In the genomic region with DNA sequence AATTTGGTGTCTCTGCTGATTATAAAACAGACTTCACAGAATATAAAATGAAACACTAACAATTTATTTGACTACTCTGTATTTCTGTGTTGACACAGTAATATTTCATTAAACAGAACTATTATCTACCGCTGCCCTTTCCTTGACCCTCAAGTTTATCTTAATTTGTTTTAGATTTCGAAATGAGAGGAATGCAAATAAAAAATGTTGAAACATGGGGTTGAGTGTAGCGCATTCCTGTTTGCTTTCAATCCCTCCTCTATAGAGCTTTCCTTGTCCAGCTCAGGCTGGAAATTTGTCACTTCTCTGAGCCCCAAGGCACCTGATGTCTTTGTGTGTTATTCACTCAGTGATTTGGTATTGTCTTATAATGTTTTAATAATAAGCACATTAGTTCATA, we compare ENCODE assay signal across 1 cellular context.
A peak's percentile ranks its signal among the peaks of the same experiment; 100 is the strongest.
TF ChIP-seq lines count a peak whose summit lies in the region.

No MANE protein-coding gene starts in this region.

TF ChIP-seq in HepG2, 621 proteins besides CTCF, POLR2A, EP300 and RAD21 (continued from another document and continues in another):
- TF ChIP-seq, protein P1, sequence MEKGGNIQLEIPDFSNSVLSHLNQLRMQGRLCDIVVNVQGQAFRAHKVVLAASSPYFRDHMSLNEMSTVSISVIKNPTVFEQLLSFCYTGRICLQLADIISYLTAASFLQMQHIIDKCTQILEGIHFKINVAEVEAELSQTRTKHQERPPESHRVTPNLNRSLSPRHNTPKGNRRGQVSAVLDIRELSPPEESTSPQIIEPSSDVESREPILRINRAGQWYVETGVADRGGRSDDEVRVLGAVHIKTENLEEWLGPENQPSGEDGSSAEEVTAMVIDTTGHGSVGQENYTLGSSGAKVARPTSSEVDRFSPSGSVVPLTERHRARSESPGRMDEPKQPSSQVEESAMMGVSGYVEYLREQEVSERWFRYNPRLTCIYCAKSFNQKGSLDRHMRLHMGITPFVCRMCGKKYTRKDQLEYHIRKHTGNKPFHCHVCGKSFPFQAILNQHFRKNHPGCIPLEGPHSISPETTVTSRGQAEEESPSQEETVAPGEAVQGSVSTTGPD (CRISPR knock-in tag; IDR thresholded peaks at IDR 0.05) = no peak
- TF ChIP-seq HMGA1 (CRISPR knock-in tag; conservative IDR thresholded peaks at IDR 0.05) (no peak), ZNF564 (CRISPR knock-in tag; IDR thresholded peaks at IDR 0.05) (no peak), ZFP41 (CRISPR knock-in tag; IDR thresholded peaks at IDR 0.05; ENCODE audit: borderline replicate concordance) (no peak), ATF7-NPFF (CRISPR knock-in tag; IDR thresholded peaks at IDR 0.05; ENCODE audit: low read depth) (no peak), NCOA2 (CRISPR knock-in tag; IDR thresholded peaks at IDR 0.05) (peak; percentile 98), SETDB1 (CRISPR knock-in tag; IDR thresholded peaks at IDR 0.05; ENCODE audit: borderline replicate concordance) (no peak), TBP (CRISPR knock-in tag; IDR thresholded peaks at IDR 0.05) (no peak), BORCS8-MEF2B (CRISPR knock-in tag; IDR thresholded peaks at IDR 0.05) (no peak), PHF21A (CRISPR knock-in tag; IDR thresholded peaks at IDR 0.05) (no peak), KAT7 (CRISPR knock-in tag; IDR thresholded peaks at IDR 0.05; ENCODE audit: borderline replicate concordance) (no peak), PTBP1 (IDR thresholded peaks at IDR 0.05; ENCODE audit: low read depth, low read length, poor library complexity, severe bottlenecking) (no peak), PHF5A (CRISPR knock-in tag; IDR thresholded peaks at IDR 0.05; ENCODE audit: low read depth, unreplicated experiment) (no peak), CBFB (CRISPR knock-in tag; IDR thresholded peaks at IDR 0.05) (peak; percentile 71), SMC3 (IDR thresholded peaks at IDR 0.05; ENCODE audit: low read length) (no peak), ZNF83 (CRISPR knock-in tag; IDR thresholded peaks at IDR 0.05; ENCODE audit: borderline replicate concordance) (no peak), ZNF766 (CRISPR knock-in tag; IDR thresholded peaks at IDR 0.05; ENCODE audit: borderline replicate concordance) (no peak), ARNTL (CRISPR knock-in tag; IDR thresholded peaks at IDR 0.05) (no peak), ZMYM4 (CRISPR knock-in tag; IDR thresholded peaks at IDR 0.05) (peak; percentile 57; the same call in 1 of the 2 replicates), SMAD9 (CRISPR knock-in tag; IDR thresholded peaks at IDR 0.05) (no peak), ZNF205 (CRISPR knock-in tag; IDR thresholded peaks at IDR 0.05) (peak; percentile 76; the same call in 1 of the 2 replicates), NR2F6 (IDR thresholded peaks at IDR 0.05) (peak; percentile 100), NR2F6 (CRISPR knock-in tag; IDR thresholded peaks at IDR 0.05) (peak; percentile 100), PHB2 (IDR thresholded peaks at IDR 0.05; ENCODE audit: partially characterized antibody) (no peak), HNF4A (CRISPR knock-in tag; IDR thresholded peaks at IDR 0.05) (peak; percentile 71), NPAS2 (CRISPR knock-in tag; IDR thresholded peaks at IDR 0.05; ENCODE audit: borderline replicate concordance) (no peak), ZNF839 (CRISPR knock-in tag; IDR thresholded peaks at IDR 0.05; ENCODE audit: borderline replicate concordance) (no peak), ZBTB38 (CRISPR knock-in tag; IDR thresholded peaks at IDR 0.05) (no peak), RFX1 (IDR thresholded peaks at IDR 0.05) (no peak), ZNF101 (CRISPR knock-in tag; IDR thresholded peaks at IDR 0.05; ENCODE audit: borderline replicate concordance, low read depth) (no peak), SP1 (IDR thresholded peaks at IDR 0.05) (no peak), SP1 (CRISPR knock-in tag; IDR thresholded peaks at IDR 0.05) (no peak), ZNF432 (CRISPR knock-in tag; IDR thresholded peaks at IDR 0.05; ENCODE audit: borderline replicate concordance) (no peak), KDM6A (CRISPR knock-in tag; IDR thresholded peaks at IDR 0.05; ENCODE audit: low read depth) (no peak), HDAC1 (CRISPR knock-in tag; IDR thresholded peaks at IDR 0.05) (peak; percentile 86), YY1 (IDR thresholded peaks at IDR 0.05; ENCODE audit: insufficient read depth, insufficient replicate concordance, low read depth, low read length) (no peak), CBX2 (IDR thresholded peaks at IDR 0.05; ENCODE audit: low read depth, low read length) (no peak), CBX2 (CRISPR knock-in tag; IDR thresholded peaks at IDR 0.05; ENCODE audit: low read depth) (no peak), PAX8 (CRISPR knock-in tag; IDR thresholded peaks at IDR 0.05; ENCODE audit: borderline replicate concordance) (no peak), FOXC1 (CRISPR knock-in tag; IDR thresholded peaks at IDR 0.05; ENCODE audit: borderline replicate concordance) (no peak)
- TF ChIP-seq, protein P2, sequence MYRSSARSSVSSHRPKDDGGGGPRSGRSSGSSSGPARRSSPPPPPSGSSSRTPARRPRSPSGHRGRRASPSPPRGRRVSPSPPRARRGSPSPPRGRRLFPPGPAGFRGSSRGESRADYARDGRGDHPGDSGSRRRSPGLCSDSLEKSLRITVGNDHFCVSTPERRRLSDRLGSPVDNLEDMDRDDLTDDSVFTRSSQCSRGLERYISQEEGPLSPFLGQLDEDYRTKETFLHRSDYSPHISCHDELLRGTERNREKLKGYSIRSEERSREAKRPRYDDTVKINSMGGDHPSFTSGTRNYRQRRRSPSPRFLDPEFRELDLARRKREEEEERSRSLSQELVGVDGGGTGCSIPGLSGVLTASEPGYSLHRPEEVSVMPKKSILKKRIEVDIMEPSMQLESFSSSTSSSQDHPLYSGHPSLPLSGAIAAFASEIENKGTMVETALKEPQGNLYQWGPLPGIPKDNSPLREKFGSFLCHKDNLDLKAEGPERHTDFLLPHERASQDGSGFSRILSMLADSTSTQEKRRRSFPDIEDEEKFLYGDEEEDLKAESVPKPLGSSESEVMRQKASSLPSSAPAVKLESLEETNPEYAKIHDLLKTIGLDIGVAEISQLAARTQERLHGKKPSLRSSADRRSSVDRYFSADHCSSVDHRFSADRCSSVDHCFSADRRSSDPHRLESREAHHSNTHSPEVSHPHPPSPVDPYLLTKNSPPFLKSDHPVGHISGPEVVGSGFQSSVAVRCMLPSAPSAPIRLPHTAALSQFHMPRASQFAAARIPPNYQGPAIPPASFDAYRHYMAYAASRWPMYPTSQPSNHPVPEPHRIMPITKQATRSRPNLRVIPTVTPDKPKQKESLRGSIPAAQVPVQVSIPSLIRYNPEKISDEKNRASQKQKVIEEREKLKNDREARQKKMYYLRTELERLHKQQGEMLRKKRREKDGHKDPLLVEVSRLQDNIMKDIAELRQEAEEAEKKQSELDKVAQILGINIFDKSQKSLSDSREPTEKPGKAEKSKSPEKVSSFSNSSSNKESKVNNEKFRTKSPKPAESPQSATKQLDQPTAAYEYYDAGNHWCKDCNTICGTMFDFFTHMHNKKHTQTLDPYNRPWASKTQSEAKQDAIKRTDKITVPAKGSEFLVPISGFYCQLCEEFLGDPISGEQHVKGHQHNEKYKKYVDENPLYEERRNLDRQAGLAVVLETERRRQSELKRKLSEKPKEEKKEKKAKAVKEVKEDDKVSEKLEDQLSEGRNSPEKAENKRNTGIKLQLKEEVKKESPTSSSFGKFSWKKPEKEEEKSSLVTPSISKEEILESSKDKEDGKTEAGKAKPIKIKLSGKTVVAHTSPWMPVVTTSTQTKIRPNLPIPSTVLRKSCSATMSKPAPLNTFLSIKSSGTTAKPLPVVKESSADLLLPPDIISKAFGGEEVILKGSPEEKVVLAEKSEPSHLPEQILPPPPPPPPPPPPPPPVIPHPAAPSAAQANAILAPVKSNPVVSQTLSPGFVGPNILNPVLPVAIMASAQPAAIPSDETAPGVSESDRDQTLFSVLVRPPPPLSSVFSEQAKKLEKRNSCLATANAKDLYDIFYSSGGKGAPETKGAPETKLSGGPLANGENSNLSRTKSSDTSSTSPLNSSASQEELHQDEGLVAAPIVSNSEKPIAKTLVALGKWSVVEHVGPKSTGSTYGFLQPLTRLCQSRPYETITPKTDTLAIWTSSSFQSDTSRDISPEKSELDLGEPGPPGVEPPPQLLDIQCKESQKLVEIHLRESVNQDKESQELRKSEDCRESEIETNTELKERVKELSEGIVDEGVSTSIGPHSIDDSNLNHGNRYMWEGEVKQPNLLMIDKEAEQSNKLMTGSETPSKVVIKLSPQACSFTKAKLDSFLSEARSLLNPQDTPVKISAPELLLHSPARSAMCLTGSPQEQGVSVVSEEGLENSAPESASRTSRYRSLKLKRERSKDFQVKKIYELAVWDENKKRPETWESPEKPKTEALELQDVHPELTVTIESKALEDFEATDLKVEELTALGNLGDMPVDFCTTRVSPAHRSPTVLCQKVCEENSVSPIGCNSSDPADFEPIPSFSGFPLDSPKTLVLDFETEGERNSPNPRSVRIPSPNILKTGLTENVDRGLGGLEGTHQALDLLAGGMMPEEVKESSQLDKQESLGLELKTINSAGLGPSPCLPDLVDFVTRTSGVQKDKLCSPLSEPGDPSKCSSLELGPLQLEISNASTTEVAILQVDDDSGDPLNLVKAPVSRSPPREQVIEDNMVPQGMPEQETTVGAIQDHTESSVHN (CRISPR knock-in tag; IDR thresholded peaks at IDR 0.05) = no peak
- TF ChIP-seq, protein P3, sequence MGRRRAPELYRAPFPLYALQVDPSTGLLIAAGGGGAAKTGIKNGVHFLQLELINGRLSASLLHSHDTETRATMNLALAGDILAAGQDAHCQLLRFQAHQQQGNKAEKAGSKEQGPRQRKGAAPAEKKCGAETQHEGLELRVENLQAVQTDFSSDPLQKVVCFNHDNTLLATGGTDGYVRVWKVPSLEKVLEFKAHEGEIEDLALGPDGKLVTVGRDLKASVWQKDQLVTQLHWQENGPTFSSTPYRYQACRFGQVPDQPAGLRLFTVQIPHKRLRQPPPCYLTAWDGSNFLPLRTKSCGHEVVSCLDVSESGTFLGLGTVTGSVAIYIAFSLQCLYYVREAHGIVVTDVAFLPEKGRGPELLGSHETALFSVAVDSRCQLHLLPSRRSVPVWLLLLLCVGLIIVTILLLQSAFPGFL (CRISPR knock-in tag; IDR thresholded peaks at IDR 0.05) = no peak
- TF ChIP-seq, protein P4, sequence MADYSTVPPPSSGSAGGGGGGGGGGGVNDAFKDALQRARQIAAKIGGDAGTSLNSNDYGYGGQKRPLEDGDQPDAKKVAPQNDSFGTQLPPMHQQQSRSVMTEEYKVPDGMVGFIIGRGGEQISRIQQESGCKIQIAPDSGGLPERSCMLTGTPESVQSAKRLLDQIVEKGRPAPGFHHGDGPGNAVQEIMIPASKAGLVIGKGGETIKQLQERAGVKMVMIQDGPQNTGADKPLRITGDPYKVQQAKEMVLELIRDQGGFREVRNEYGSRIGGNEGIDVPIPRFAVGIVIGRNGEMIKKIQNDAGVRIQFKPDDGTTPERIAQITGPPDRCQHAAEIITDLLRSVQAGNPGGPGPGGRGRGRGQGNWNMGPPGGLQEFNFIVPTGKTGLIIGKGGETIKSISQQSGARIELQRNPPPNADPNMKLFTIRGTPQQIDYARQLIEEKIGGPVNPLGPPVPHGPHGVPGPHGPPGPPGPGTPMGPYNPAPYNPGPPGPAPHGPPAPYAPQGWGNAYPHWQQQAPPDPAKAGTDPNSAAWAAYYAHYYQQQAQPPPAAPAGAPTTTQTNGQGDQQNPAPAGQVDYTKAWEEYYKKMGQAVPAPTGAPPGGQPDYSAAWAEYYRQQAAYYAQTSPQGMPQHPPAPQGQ (CRISPR knock-in tag; IDR thresholded peaks at IDR 0.05; ENCODE audit: borderline replicate concordance) = no peak
- TF ChIP-seq, protein P5, sequence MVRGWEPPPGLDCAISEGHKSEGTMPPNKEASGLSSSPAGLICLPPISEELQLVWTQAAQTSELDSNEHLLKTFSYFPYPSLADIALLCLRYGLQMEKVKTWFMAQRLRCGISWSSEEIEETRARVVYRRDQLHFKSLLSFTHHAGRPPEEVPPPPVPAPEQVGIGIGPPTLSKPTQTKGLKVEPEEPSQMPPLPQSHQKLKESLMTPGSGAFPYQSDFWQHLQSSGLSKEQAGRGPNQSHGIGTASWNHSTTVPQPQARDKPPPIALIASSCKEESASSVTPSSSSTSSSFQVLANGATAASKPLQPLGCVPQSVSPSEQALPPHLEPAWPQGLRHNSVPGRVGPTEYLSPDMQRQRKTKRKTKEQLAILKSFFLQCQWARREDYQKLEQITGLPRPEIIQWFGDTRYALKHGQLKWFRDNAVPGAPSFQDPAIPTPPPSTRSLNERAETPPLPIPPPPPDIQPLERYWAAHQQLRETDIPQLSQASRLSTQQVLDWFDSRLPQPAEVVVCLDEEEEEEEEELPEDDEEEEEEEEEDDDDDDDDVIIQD (CRISPR knock-in tag; IDR thresholded peaks at IDR 0.05; ENCODE audit: low read depth) = no peak
- TF ChIP-seq, protein P6, sequence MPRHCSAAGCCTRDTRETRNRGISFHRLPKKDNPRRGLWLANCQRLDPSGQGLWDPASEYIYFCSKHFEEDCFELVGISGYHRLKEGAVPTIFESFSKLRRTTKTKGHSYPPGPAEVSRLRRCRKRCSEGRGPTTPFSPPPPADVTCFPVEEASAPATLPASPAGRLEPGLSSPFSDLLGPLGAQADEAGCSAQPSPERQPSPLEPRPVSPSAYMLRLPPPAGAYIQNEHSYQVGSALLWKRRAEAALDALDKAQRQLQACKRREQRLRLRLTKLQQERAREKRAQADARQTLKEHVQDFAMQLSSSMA (CRISPR knock-in tag; IDR thresholded peaks at IDR 0.05) = no peak
- TF ChIP-seq, protein P7, sequence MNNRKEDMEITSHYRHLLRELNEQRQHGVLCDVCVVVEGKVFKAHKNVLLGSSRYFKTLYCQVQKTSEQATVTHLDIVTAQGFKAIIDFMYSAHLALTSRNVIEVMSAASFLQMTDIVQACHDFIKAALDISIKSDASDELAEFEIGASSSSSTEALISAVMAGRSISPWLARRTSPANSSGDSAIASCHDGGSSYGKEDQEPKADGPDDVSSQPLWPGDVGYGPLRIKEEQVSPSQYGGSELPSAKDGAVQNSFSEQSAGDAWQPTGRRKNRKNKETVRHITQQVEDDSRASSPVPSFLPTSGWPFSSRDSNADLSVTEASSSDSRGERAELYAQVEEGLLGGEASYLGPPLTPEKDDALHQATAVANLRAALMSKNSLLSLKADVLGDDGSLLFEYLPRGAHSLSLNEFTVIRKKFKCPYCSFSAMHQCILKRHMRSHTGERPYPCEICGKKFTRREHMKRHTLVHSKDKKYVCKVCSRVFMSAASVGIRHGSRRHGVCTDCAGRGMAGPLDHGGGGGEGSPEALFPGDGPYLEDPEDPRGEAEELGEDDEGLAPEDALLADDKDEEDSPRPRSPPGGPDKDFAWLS (CRISPR knock-in tag; IDR thresholded peaks at IDR 0.05; ENCODE audit: borderline replicate concordance) = no peak
- TF ChIP-seq, protein P8, sequence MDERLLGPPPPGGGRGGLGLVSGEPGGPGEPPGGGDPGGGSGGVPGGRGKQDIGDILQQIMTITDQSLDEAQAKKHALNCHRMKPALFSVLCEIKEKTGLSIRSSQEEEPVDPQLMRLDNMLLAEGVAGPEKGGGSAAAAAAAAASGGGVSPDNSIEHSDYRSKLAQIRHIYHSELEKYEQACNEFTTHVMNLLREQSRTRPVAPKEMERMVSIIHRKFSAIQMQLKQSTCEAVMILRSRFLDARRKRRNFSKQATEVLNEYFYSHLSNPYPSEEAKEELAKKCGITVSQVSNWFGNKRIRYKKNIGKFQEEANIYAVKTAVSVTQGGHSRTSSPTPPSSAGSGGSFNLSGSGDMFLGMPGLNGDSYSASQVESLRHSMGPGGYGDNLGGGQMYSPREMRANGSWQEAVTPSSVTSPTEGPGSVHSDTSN (CRISPR knock-in tag; IDR thresholded peaks at IDR 0.05) = no peak
- TF ChIP-seq, protein P9, sequence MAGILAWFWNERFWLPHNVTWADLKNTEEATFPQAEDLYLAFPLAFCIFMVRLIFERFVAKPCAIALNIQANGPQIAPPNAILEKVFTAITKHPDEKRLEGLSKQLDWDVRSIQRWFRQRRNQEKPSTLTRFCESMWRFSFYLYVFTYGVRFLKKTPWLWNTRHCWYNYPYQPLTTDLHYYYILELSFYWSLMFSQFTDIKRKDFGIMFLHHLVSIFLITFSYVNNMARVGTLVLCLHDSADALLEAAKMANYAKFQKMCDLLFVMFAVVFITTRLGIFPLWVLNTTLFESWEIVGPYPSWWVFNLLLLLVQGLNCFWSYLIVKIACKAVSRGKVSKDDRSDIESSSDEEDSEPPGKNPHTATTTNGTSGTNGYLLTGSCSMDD (CRISPR knock-in tag; IDR thresholded peaks at IDR 0.05) = no peak
